ENCODE assay signal across 33 cellular contexts in the genomic region with DNA sequence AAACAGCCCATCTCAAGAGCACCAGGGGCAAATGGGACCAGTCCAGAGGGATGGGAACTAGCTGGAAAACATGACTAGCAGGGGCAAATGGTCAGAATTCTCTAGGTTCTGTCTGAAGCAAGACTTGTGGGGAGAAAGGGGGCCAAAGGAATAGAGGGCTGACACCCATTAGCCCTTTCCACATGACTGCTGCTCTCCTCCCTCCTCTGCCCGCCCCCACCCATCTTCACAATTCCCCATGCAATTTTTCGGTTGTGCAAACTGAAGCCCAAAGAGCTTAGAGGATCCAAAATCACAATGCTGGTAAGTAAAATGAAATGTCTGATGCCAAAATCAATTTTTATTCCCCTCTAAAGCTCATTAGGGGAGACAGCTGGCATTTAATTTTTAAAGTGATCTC.
"Had no signal": no experiment of that assay in that cellular context is flagged by ENCODE, and none has a peak within 500 bp of the region (broad histone marks: within the 10 kb centered on the region; RNA-seq: fewer than 3 reads in every experiment).

No MANE protein-coding gene starts in this region.

- ATAC-seq: activated CD8-positive, alpha-beta memory T cell treated with anti-CD3 and anti-CD28 coated beads, Interleukin-2, amount 10 ng/mL, durations not matched to agents 7 days and 5 days; activated T-cell treated with anti-CD3 and anti-CD28 coated beads, Interleukin-2, amount 50 U/mL, for 72 hours; activated T-helper 17 cell treated with anti-CD3 and anti-CD28 coated beads, Interleukin-2, amount 50 U/mL, for 72 hours; K562; Panc1; SK-N-SH treated with all-trans-retinoic acid at 6 μM for 48 hours had no signal

- H3K27me3 Mint-ChIP-seq: activated CD4-positive, alpha-beta memory T cell treated with anti-CD3 and anti-CD28 coated beads, Interleukin-2, amount 10 ng/mL, durations not matched to agents 7 days and 5 days; activated naive CD8-positive, alpha-beta T cell treated with anti-CD3 and anti-CD28 coated beads for 36 hours; activated T-helper 17 cell treated with anti-CD3 and anti-CD28 coated beads, Interleukin-2, amount 50 U/mL, for 72 hours had no signal

- H3K4me3 Mint-ChIP-seq: activated CD4-positive, alpha-beta memory T cell treated with anti-CD3 and anti-CD28 coated beads, Interleukin-2, amount 10 ng/mL, durations not matched to agents 7 days and 5 days; activated CD8-positive, alpha-beta memory T cell treated with anti-CD3 and anti-CD28 coated beads, Interleukin-2, amount 10 ng/mL, durations not matched to agents 7 days and 5 days; activated naive CD8-positive, alpha-beta T cell treated with anti-CD3 and anti-CD28 coated beads for 36 hours; activated T-cell treated with anti-CD3 and anti-CD28 coated beads, Interleukin-2, amount 50 U/mL, for 72 hours; activated T-helper 17 cell treated with anti-CD3 and anti-CD28 coated beads, Interleukin-2, amount 50 U/mL, for 72 hours had no signal

- H3K9me3 Mint-ChIP-seq: activated CD4-positive, alpha-beta memory T cell treated with anti-CD3 and anti-CD28 coated beads, Interleukin-2, amount 10 ng/mL, durations not matched to agents 7 days and 5 days; activated naive CD8-positive, alpha-beta T cell treated with anti-CD3 and anti-CD28 coated beads for 36 hours; activated T-cell treated with anti-CD3 and anti-CD28 coated beads, Interleukin-2, amount 50 U/mL, for 72 hours; activated T-helper 17 cell treated with anti-CD3 and anti-CD28 coated beads, Interleukin-2, amount 50 U/mL, for 72 hours had no signal

- H3K4me3 ChIP-seq: K562, SJSA1 had no signal

- DNase-seq: activated CD4-positive, alpha-beta memory T cell treated with anti-CD3 and anti-CD28 coated beads, Interleukin-2, amount 10 ng/mL, durations not matched to agents 7 days and 5 days; activated CD4-positive, alpha-beta T cell treated with anti-CD3 and anti-CD28 coated beads for 1 hour; activated CD4-positive, alpha-beta T cell treated with anti-CD3 and anti-CD28 coated beads for 48 hours; activated CD4-positive, CD25-positive, alpha-beta regulatory T cell; activated CD8-positive, alpha-beta memory T cell treated with anti-CD3 and anti-CD28 coated beads for 24 hours; activated CD8-positive, alpha-beta memory T cell treated with anti-CD3 and anti-CD28 coated beads, Interleukin-2, amount 10 ng/mL, durations not matched to agents 7 days and 5 days; activated CD8-positive, alpha-beta memory T cell treated with anti-CD3 and anti-CD28 coated beads, Interleukin-2, amount 50 U/mL, for 48 hours; activated effector memory CD4-positive, alpha-beta T cell treated with anti-CD3 and anti-CD28 coated beads, Interleukin-2, amount 50 U/mL, for 16 hours; activated naive CD4-positive, alpha-beta T cell; activated naive CD4-positive, alpha-beta T cell treated with anti-CD3 and anti-CD28 coated beads, Interleukin-2, amount 50 U/mL, for 16 hours; activated naive CD8-positive, alpha-beta T cell treated with anti-CD3 and anti-CD28 coated beads for 36 hours; activated T-cell treated with anti-CD3 and anti-CD28 coated beads, Interleukin-2, amount 50 U/mL, for 1 hour; activated T-cell treated with anti-CD3 and anti-CD28 coated beads, Interleukin-2, amount 50 U/mL, for 72 hours; amniotic stem cell; aorta; brain microvascular endothelial cell; central memory CD4-positive, alpha-beta T cell; NCI-H1105 treated with DMSO at 0.1 percent for 48 hours; NCI-H1436 treated with DMSO at 0.1 percent for 48 hours; NCI-H1694 treated with DMSO at 0.1 percent for 48 hours; NCI-H2029; NCI-H345; NCI-H510A; SHP77; T-helper 1 cell; T-helper 2 cell; T-helper 9 cell had no signal

- H3K36me3 ChIP-seq: brain microvascular endothelial cell, SJSA1 had no signal

- H3K27me3 ChIP-seq: brain microvascular endothelial cell, SJSA1 had no signal

- H3K27ac ChIP-seq: brain microvascular endothelial cell, SJSA1, VCaP had no signal

- H3K4me1 Mint-ChIP-seq: activated CD4-positive, alpha-beta memory T cell treated with anti-CD3 and anti-CD28 coated beads, Interleukin-2, amount 10 ng/mL, durations not matched to agents 7 days and 5 days had no signal

- H3K36me3 Mint-ChIP-seq: activated CD8-positive, alpha-beta memory T cell treated with anti-CD3 and anti-CD28 coated beads, Interleukin-2, amount 10 ng/mL, durations not matched to agents 7 days and 5 days; activated naive CD8-positive, alpha-beta T cell treated with anti-CD3 and anti-CD28 coated beads for 36 hours had no signal

- H3K9me3 ChIP-seq: SJSA1 had no signal

- H3K27ac Mint-ChIP-seq: activated CD4-positive, alpha-beta memory T cell treated with anti-CD3 and anti-CD28 coated beads, Interleukin-2, amount 10 ng/mL, durations not matched to agents 7 days and 5 days; activated CD8-positive, alpha-beta memory T cell treated with anti-CD3 and anti-CD28 coated beads, Interleukin-2, amount 10 ng/mL, durations not matched to agents 7 days and 5 days; activated naive CD8-positive, alpha-beta T cell treated with anti-CD3 and anti-CD28 coated beads for 36 hours; activated T-cell treated with anti-CD3 and anti-CD28 coated beads, Interleukin-2, amount 50 U/mL, for 72 hours; activated T-helper 17 cell treated with anti-CD3 and anti-CD28 coated beads, Interleukin-2, amount 50 U/mL, for 72 hours had no signal
